Comparison of ENCODE assay signal across 23 cellular contexts in genomic region chr1:19359357-19359756, GRCh38. TPM values are rescaled to one million over a fixed set of nuclear protein-coding genes. Genes with fewer than 3 reads are reported as not detected.
DNase-seq lines count a peak whose midpoint lies in the region; ATAC-seq and TF ChIP-seq lines count a peak whose summit lies in the region.
"Had no signal": no experiment of that assay in that cellular context is flagged by ENCODE, and none has a peak within 500 bp of the region (broad histone marks: within the 10 kb centered on the region; RNA-seq: fewer than 3 reads in every experiment).

No MANE protein-coding gene starts in this region.

- H3K27me3 ChIP-seq in trophoblast cell (ENCODE audit: insufficient read depth, low read length) (no peaks in the 10 kb centered on the region), ascending aorta (no peaks in the 10 kb centered on the region)
- H3K27me3 ChIP-seq: body of pancreas, spleen, stomach, tibial nerve had no signal

- H3K4me1 Mint-ChIP-seq in activated CD4-positive, alpha-beta T cell treated with anti-CD3 and anti-CD28 coated beads, Interleukin-2, amount 10 ng/mL, durations not matched to agents 7 days and 5 days: peaks cover 34% of the 10 kb centered on the region
- peaks cover 18% of the 10 kb centered on the region for H3K4me1 Mint-ChIP-seq in activated CD4-positive, alpha-beta T cell treated with anti-CD3 and anti-CD28 coated beads, Interleukin-2, amount 10 ng/mL, durations not matched to agents 24 days and 14 days
- H3K4me1 Mint-ChIP-seq in activated naive CD8-positive, alpha-beta T cell treated with anti-CD3 and anti-CD28 coated beads, Interleukin-2, amount 10 ng/mL, durations not matched to agents 7 days and 5 days: peaks cover 20% of the 10 kb centered on the region

- H2AFZ ChIP-seq in trophoblast cell (ENCODE audit: insufficient read depth, low read length, poor library complexity): no peak overlapping the region
- H2AFZ ChIP-seq: GM23248 had no signal

- no peak overlapping the region for H2BK120ac ChIP-seq in trophoblast cell (ENCODE audit: insufficient read depth, low read length, poor library complexity)

- no peak overlapping the region for H2BK5ac ChIP-seq in trophoblast cell (ENCODE audit: low read depth, low read length, poor library complexity)

- peak overlapping the region; percentile 72 for H3K27ac Mint-ChIP-seq in activated CD4-positive, alpha-beta T cell treated with anti-CD3 and anti-CD28 coated beads, Interleukin-2, amount 10 ng/mL, durations not matched to agents 7 days and 5 days
- H3K27ac Mint-ChIP-seq in activated CD4-positive, alpha-beta T cell treated with anti-CD3 and anti-CD28 coated beads, Interleukin-2, amount 10 ng/mL, durations not matched to agents 24 days and 14 days: no peak overlapping the region
- no peak overlapping the region for H3K27ac Mint-ChIP-seq in activated naive CD8-positive, alpha-beta T cell treated with anti-CD3 and anti-CD28 coated beads, Interleukin-2, amount 10 ng/mL, durations not matched to agents 7 days and 5 days

- H3K27ac ChIP-seq in trophoblast cell (ENCODE audit: low read depth, low read length): no peak overlapping the region
- no peak overlapping the region for H3K27ac ChIP-seq in ascending aorta
- H3K27ac ChIP-seq: A549, body of pancreas, GM23248, spleen, stomach, tibial nerve had no signal

- intact Hi-C loops in activated CD4-positive, alpha-beta T cell treated with anti-CD3 and anti-CD28 coated beads, Interleukin-2, amount 10 ng/mL, durations not matched to agents 24 days and 14 days (cut with micrococcal nuclease): no loop called here
- intact Hi-C loops in ascending aorta (cut with DNase I): no loop called here

- H4K91ac ChIP-seq in trophoblast cell (ENCODE audit: low read depth, low read length): no peak overlapping the region

- WGBS in trophoblast cell (ENCODE audit: extremely low coverage, insufficient coverage, insufficient read length): no CpG with 5 or more reads among the region's 11 CpGs

- no peak overlapping the region for H4K8ac ChIP-seq in trophoblast cell (ENCODE audit: low read depth, low read length)

- no peak overlapping the region for H2AK5ac ChIP-seq in trophoblast cell (ENCODE audit: low read length)

- H3K9me3 Mint-ChIP-seq in activated CD4-positive, alpha-beta T cell treated with anti-CD3 and anti-CD28 coated beads, Interleukin-2, amount 10 ng/mL, durations not matched to agents 7 days and 5 days: no peaks in the 10 kb centered on the region
- H3K9me3 Mint-ChIP-seq in activated CD4-positive, alpha-beta T cell treated with anti-CD3 and anti-CD28 coated beads, Interleukin-2, amount 10 ng/mL, durations not matched to agents 24 days and 14 days: no peaks in the 10 kb centered on the region
- H3K9me3 Mint-ChIP-seq in activated naive CD8-positive, alpha-beta T cell treated with anti-CD3 and anti-CD28 coated beads, Interleukin-2, amount 10 ng/mL, durations not matched to agents 7 days and 5 days: no peaks in the 10 kb centered on the region
- H3K9me3 Mint-ChIP-seq: activated B cell treated with CpG ODN at 0.5 μM for 24 hours had no signal

- peak; percentile 10 for ATAC-seq in activated naive CD8-positive, alpha-beta T cell treated with anti-CD3 and anti-CD28 coated beads, Interleukin-2, amount 10 ng/mL, durations not matched to agents 7 days and 5 days (ENCODE audit: low read depth)
- ATAC-seq: A549, body of pancreas had no signal

- no peak for DNase-seq in activated CD4-positive, alpha-beta T cell treated with anti-CD3 and anti-CD28 coated beads, Interleukin-2, amount 10 ng/mL, durations not matched to agents 7 days and 5 days
- no peak for DNase-seq in activated CD4-positive, alpha-beta T cell treated with anti-CD3 and anti-CD28 coated beads, Interleukin-2, amount 10 ng/mL, durations not matched to agents 24 days and 14 days
- DNase-seq in NCI-H146 (lab: John Stamatoyannopoulos, UW): peak; percentile 71
- no peak for DNase-seq in activated naive CD8-positive, alpha-beta T cell treated with anti-CD3 and anti-CD28 coated beads, Interleukin-2, amount 10 ng/mL, durations not matched to agents 7 days and 5 days
- DNase-seq in trophoblast cell: no peak
- DNase-seq in ascending aorta (ENCODE audit: low spot score in 2 of 2): no peak
- no peak for DNase-seq in HCEC 1CT
- no peak for DNase-seq in NK-92 treated with Interleukin-12 subunit alpha and Interleukin-12 subunit beta, amount 100 ng/mL, for 24 hours (lab: John Stamatoyannopoulos, UW)
- DNase-seq: activated B cell treated with CpG ODN at 0.5 μM for 24 hours; activated CD8-positive, alpha-beta memory T cell treated with anti-CD3 and anti-CD28 coated beads for 24 hours; activated T-cell treated with anti-CD3 and anti-CD28 coated beads, Interleukin-2, amount 50 U/mL, for 48 hours; body of pancreas; GM23248; Kasumi-1; kidney glomerular epithelial cell; NCI-H526; occipital lobe; spleen; stimulated activated CD4-positive, alpha-beta T cell treated with anti-CD3 and anti-CD28 coated beads, Interleukin-4, amount 100 ng/mL, for 1 hour; stomach; T1000 had no signal

- peak overlapping the region; percentile 67 for H3K18ac ChIP-seq in trophoblast cell (ENCODE audit: low read length)

- H3K79me2 ChIP-seq in trophoblast cell (ENCODE audit: control insufficient read depth, insufficient read depth, low read length, poor library complexity): peaks cover 5% of the 10 kb centered on the region

- H3K4me1 ChIP-seq in trophoblast cell (ENCODE audit: control insufficient read depth in 1 of 2, insufficient read depth in 2 of 2, low read length in 2 of 2) (peaks cover 2 to 3% of the 10 kb centered on the region in 2 experiments), ascending aorta (peaks cover 0 to 3% of the 10 kb centered on the region in 2 donors)
- H3K4me1 ChIP-seq: A549, body of pancreas had no signal

- H2BK12ac ChIP-seq in trophoblast cell (ENCODE audit: low read length): no peak overlapping the region

- no peak overlapping the region for H4K12ac ChIP-seq in trophoblast cell (ENCODE audit: low read depth, low read length)

- H3K14ac ChIP-seq in trophoblast cell (ENCODE audit: low read length): no peak overlapping the region

- peak overlapping the region; percentile 10 for H3K4ac ChIP-seq in trophoblast cell (ENCODE audit: low read depth, low read length)

- no peak for TF ChIP-seq CTCF in ascending aorta (IDR thresholded peaks at IDR 0.05)

- H3K9ac ChIP-seq in trophoblast cell (ENCODE audit: low read length): no peak overlapping the region
- H3K9ac ChIP-seq: GM23248 had no signal

- H3K9me3 ChIP-seq in trophoblast cell (ENCODE audit: insufficient read depth, low read depth, low read length) (no peaks in the 10 kb centered on the region), ascending aorta (no peaks in the 10 kb centered on the region)
- H3K9me3 ChIP-seq: A549, body of pancreas, spleen, stomach, tibial nerve had no signal

- POLR2A ChIA-PET in activated CD4-positive, alpha-beta T cell treated with anti-CD3 and anti-CD28 coated beads, Interleukin-2, amount 10 ng/mL, durations not matched to agents 7 days and 5 days (lab: Charles Lee): no interaction called here
- POLR2A ChIA-PET in activated naive CD8-positive, alpha-beta T cell treated with anti-CD3 and anti-CD28 coated beads, Interleukin-2, amount 10 ng/mL, durations not matched to agents 7 days and 5 days (lab: Charles Lee): interaction anchor here (0.6 kb wide), 1 partner anchor 42 kb away, joined by 3 read pairs; no protein-coding TSS in a partner anchor

- no peaks in the 10 kb centered on the region for H3K27me3 Mint-ChIP-seq in activated CD4-positive, alpha-beta T cell treated with anti-CD3 and anti-CD28 coated beads, Interleukin-2, amount 10 ng/mL, durations not matched to agents 7 days and 5 days
- H3K27me3 Mint-ChIP-seq in activated CD4-positive, alpha-beta T cell treated with anti-CD3 and anti-CD28 coated beads, Interleukin-2, amount 10 ng/mL, durations not matched to agents 24 days and 14 days: no peaks in the 10 kb centered on the region
- H3K27me3 Mint-ChIP-seq in activated naive CD8-positive, alpha-beta T cell treated with anti-CD3 and anti-CD28 coated beads, Interleukin-2, amount 10 ng/mL, durations not matched to agents 7 days and 5 days: no peaks in the 10 kb centered on the region
- H3K27me3 Mint-ChIP-seq: activated B cell treated with CpG ODN at 0.5 μM for 24 hours had no signal

- H3K36me3 ChIP-seq in trophoblast cell (ENCODE audit: control insufficient read depth in 1 of 2, insufficient read depth in 2 of 2, low read length in 2 of 2) (peaks cover 33 to 39% of the 10 kb centered on the region in 2 experiments), ascending aorta (peaks cover 25 to 31% of the 10 kb centered on the region in 2 donors)

- CTCF ChIA-PET in activated CD4-positive, alpha-beta T cell treated with anti-CD3 and anti-CD28 coated beads, Interleukin-2, amount 10 ng/mL, durations not matched to agents 7 days and 5 days (lab: Charles Lee): interaction anchor here (0.6 to 1.6 kb wide), 3 partner anchors 15 to 45 kb away, joined by 3 read pairs; no protein-coding TSS in a partner anchor

- H3K23ac ChIP-seq in trophoblast cell (ENCODE audit: low read length): no peak overlapping the region

- no peak overlapping the region for H3K4me3 Mint-ChIP-seq in activated CD4-positive, alpha-beta T cell treated with anti-CD3 and anti-CD28 coated beads, Interleukin-2, amount 10 ng/mL, durations not matched to agents 7 days and 5 days
- no peak overlapping the region for H3K4me3 Mint-ChIP-seq in activated CD4-positive, alpha-beta T cell treated with anti-CD3 and anti-CD28 coated beads, Interleukin-2, amount 10 ng/mL, durations not matched to agents 24 days and 14 days
- H3K4me3 Mint-ChIP-seq in activated naive CD8-positive, alpha-beta T cell treated with anti-CD3 and anti-CD28 coated beads, Interleukin-2, amount 10 ng/mL, durations not matched to agents 7 days and 5 days: no peak overlapping the region
- H3K4me3 Mint-ChIP-seq: activated B cell treated with CpG ODN at 0.5 μM for 24 hours had no signal

- H3K4me3 ChIP-seq in trophoblast cell (ENCODE audit: low read depth, low read length) (no peak overlapping the region), ascending aorta (no peak overlapping the region)
- H3K4me3 ChIP-seq: A549, body of pancreas, GM23248, spleen, stomach, tibial nerve had no signal

- H3K4me2 ChIP-seq in trophoblast cell (ENCODE audit: low read length): no peak overlapping the region
- H3K4me2 ChIP-seq: A549 had no signal

- no peaks in the 10 kb centered on the region for H3K79me1 ChIP-seq in trophoblast cell (ENCODE audit: low read length)

- H3K36me3 Mint-ChIP-seq in activated CD4-positive, alpha-beta T cell treated with anti-CD3 and anti-CD28 coated beads, Interleukin-2, amount 10 ng/mL, durations not matched to agents 7 days and 5 days (ENCODE audit: low read depth): peaks cover 19% of the 10 kb centered on the region
- peaks cover 32% of the 10 kb centered on the region for H3K36me3 Mint-ChIP-seq in activated CD4-positive, alpha-beta T cell treated with anti-CD3 and anti-CD28 coated beads, Interleukin-2, amount 10 ng/mL, durations not matched to agents 24 days and 14 days (ENCODE audit: low read depth)
- H3K36me3 Mint-ChIP-seq in activated naive CD8-positive, alpha-beta T cell treated with anti-CD3 and anti-CD28 coated beads, Interleukin-2, amount 10 ng/mL, durations not matched to agents 7 days and 5 days: peaks cover 8% of the 10 kb centered on the region

RNA-seq across cellular contexts. Expression of gene SLC66A1, which starts 47.2 kb away (rescaled TPM):
- total RNA-seq in activated CD4-positive, alpha-beta T cell treated with anti-CD3 and anti-CD28 coated beads, Interleukin-2, amount 10 ng/mL, durations not matched to agents 7 days and 5 days: 1 to 10 TPM; 4.9 to 5.3 TPM
- total RNA-seq in activated CD4-positive, alpha-beta T cell treated with anti-CD3 and anti-CD28 coated beads, Interleukin-2, amount 10 ng/mL, durations not matched to agents 24 days and 14 days: 9.2 and 10.1 TPM in 2 replicates
- total RNA-seq in activated naive CD8-positive, alpha-beta T cell treated with anti-CD3 and anti-CD28 coated beads, Interleukin-2, amount 10 ng/mL, durations not matched to agents 7 days and 5 days: 1 to 10 TPM; 9.2 to 9.6 TPM
- polyA plus RNA-seq in trophoblast cell (2013): 20.1 and 20.3 TPM in 2 replicates
- 11.1 TPM for total RNA-seq in ascending aorta

RNA-seq across cellular contexts. Expression of gene AKR7A2, which starts 47.4 kb away (rescaled TPM):
- total RNA-seq in activated CD4-positive, alpha-beta T cell treated with anti-CD3 and anti-CD28 coated beads, Interleukin-2, amount 10 ng/mL, durations not matched to agents 7 days and 5 days: 10 to 100 TPM; 45.4 to 45.8 TPM
- 33.6 and 35.4 TPM in 2 replicates for total RNA-seq in activated CD4-positive, alpha-beta T cell treated with anti-CD3 and anti-CD28 coated beads, Interleukin-2, amount 10 ng/mL, durations not matched to agents 24 days and 14 days
- 10 to 100 TPM; 48.5 to 49.6 TPM for total RNA-seq in activated naive CD8-positive, alpha-beta T cell treated with anti-CD3 and anti-CD28 coated beads, Interleukin-2, amount 10 ng/mL, durations not matched to agents 7 days and 5 days
- 60.1 and 60.6 TPM in 2 replicates for polyA plus RNA-seq in trophoblast cell (2013)
- 53.7 TPM for total RNA-seq in ascending aorta
